Comparison of ENCODE assay signal across 15 cellular contexts in the genomic region with DNA sequence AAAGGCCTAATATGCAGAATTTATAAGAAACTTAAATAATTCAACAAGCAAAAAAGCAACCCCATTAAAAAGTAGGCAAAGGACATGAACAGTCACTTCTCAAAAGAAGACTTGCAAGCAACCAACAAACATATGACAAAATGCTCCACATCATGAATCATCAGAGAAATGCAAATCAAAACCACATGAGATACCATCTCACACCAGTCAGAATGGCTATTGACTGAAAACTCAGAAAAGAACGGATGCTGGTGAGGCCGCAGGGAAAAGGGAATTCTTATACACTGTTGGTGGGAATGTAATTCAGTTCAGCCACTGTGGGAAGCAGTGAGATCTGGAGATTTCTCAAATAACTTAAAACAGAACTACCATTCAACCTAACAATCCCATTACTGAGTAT.
A peak's percentile ranks its signal among the peaks of the same experiment; 100 is the strongest.
DNase-seq lines count a peak whose midpoint lies in the region; ATAC-seq and TF ChIP-seq lines count a peak whose summit lies in the region.
"Had no signal": no experiment of that assay in that cellular context is flagged by ENCODE, and none has a peak within 500 bp of the region (broad histone marks: within the 10 kb centered on the region; RNA-seq: fewer than 3 reads in every experiment).

No MANE protein-coding gene starts in this region.

- H4K20me1 ChIP-seq in smooth muscle cell (ENCODE audit: low read depth), result no peaks in the 10 kb centered on the region

- no peak overlapping the region for H3K27ac Mint-ChIP-seq in activated T-cell treated with anti-CD3 and anti-CD28 coated beads, Interleukin-2, amount 50 U/mL, for 72 hours
- H3K27ac Mint-ChIP-seq in nephron progenitor cell, result no peak overlapping the region
- H3K27ac Mint-ChIP-seq in CD8-positive, alpha-beta memory T cell, result peak overlapping the region in 1 of 8 donors; percentile 27

- no peaks in the 10 kb centered on the region for H3K36me3 ChIP-seq in smooth muscle cell (ENCODE audit: low read depth)
- H3K36me3 ChIP-seq in CD8-positive, alpha-beta memory T cell (ENCODE audit: insufficient read depth, low read length), result no peaks in the 10 kb centered on the region
- H3K36me3 ChIP-seq: ovary, upper lobe of left lung had no signal

- H3K9me3 Mint-ChIP-seq in activated T-cell treated with anti-CD3 and anti-CD28 coated beads, Interleukin-2, amount 50 U/mL, for 72 hours, result peaks cover 0 to 2% of the 10 kb centered on the region in 2 donors
- H3K9me3 Mint-ChIP-seq in nephron progenitor cell, result peaks cover 29% of the 10 kb centered on the region
- peaks cover 0 to 5% (median 0%) of the 10 kb centered on the region in 5 donors for H3K9me3 Mint-ChIP-seq in CD8-positive, alpha-beta memory T cell

- H3K4me2 ChIP-seq in smooth muscle cell, result peak overlapping the region; percentile 13

- 2% methylated on average over 2 of the region's 2 CpGs for WGBS in smooth muscle cell (ENCODE audit: low lambda C conversion rate)

- CTCF ChIA-PET in CD8-positive, alpha-beta memory T cell (lab: Charles Lee), result no interaction called here

- H3K27me3 ChIP-seq in smooth muscle cell (ENCODE audit: low read depth), result no peaks in the 10 kb centered on the region
- H3K27me3 ChIP-seq in CD8-positive, alpha-beta memory T cell (ENCODE audit: insufficient read depth, low read length, poor library complexity, severe bottlenecking), result no peaks in the 10 kb centered on the region
- H3K27me3 ChIP-seq: ovary, upper lobe of left lung had no signal

- H2AFZ ChIP-seq in smooth muscle cell (ENCODE audit: low read depth), result no peak overlapping the region

- peak; percentile 13 to 20 for DNase-seq in activated T-cell treated with anti-CD3 and anti-CD28 coated beads, Interleukin-2, amount 50 U/mL, for 72 hours
- no peak for DNase-seq in activated T-cell treated with anti-CD3 and anti-CD28 coated beads, Interleukin-2, amount 50 U/mL, for 48 hours
- DNase-seq in RPMI7951 (ENCODE audit: low read depth) (peak; percentile 90), smooth muscle cell (lab: John Stamatoyannopoulos, UW; ENCODE audit: unreplicated experiment) (no peak), nephron progenitor cell (no peak), DMS153 treated with DMSO at 0.1 percent for 48 hours (lab: John Stamatoyannopoulos, UW; ENCODE audit: unreplicated experiment) (no peak)
- peak; percentile 31 for DNase-seq in central memory CD4-positive, alpha-beta T cell
- DNase-seq in CD8-positive, alpha-beta memory T cell, result no peak
- DNase-seq: ACHN; activated effector memory CD4-positive, alpha-beta T cell treated with Interleukin-2 at 50 U/mL for 16 hours; DMS79 treated with DMSO at 0.1 percent for 48 hours; midbrain; NCI-H2171; ovary; upper lobe of left lung had no signal

- peak; percentile 82 to 87 for ATAC-seq in activated T-cell treated with anti-CD3 and anti-CD28 coated beads, Interleukin-2, amount 50 U/mL, for 72 hours (replicated peaks in 1 of 2)

- no peak overlapping the region for H3K9ac ChIP-seq in smooth muscle cell (ENCODE audit: low read depth)

- peak overlapping the region in 1 of 2 donors; percentile 7 for H3K4me3 Mint-ChIP-seq in activated T-cell treated with anti-CD3 and anti-CD28 coated beads, Interleukin-2, amount 50 U/mL, for 72 hours
- no peak overlapping the region for H3K4me3 Mint-ChIP-seq in nephron progenitor cell
- no peak overlapping the region for H3K4me3 Mint-ChIP-seq in CD8-positive, alpha-beta memory T cell

- H3K4me3 ChIP-seq in smooth muscle cell, result no peak overlapping the region
- H3K4me3 ChIP-seq in CD8-positive, alpha-beta memory T cell (ENCODE audit: low read length), result no peak overlapping the region
- H3K4me3 ChIP-seq: ovary, upper lobe of left lung had no signal

- POLR2A ChIA-PET in CD8-positive, alpha-beta memory T cell (lab: Charles Lee), result no interaction called here

- H3K4me1 Mint-ChIP-seq in activated T-cell treated with anti-CD3 and anti-CD28 coated beads, Interleukin-2, amount 50 U/mL, for 72 hours (ENCODE audit: low read depth), result peaks cover 17% of the 10 kb centered on the region
- peaks cover 13% of the 10 kb centered on the region for H3K4me1 Mint-ChIP-seq in nephron progenitor cell
- H3K4me1 Mint-ChIP-seq in CD8-positive, alpha-beta memory T cell, result peaks cover 4 to 14% (median 5%) of the 10 kb centered on the region in 3 donors

- H3K4me1 ChIP-seq in smooth muscle cell (ENCODE audit: low read depth), result peaks cover 16% of the 10 kb centered on the region
- H3K4me1 ChIP-seq in CD8-positive, alpha-beta memory T cell (ENCODE audit: insufficient read depth, low read length), result no peaks in the 10 kb centered on the region
- H3K4me1 ChIP-seq: upper lobe of left lung had no signal

- no peaks in the 10 kb centered on the region for H3K79me2 ChIP-seq in smooth muscle cell (ENCODE audit: low read depth)

- peak overlapping the region; percentile 52 for H3K27ac ChIP-seq in smooth muscle cell (ENCODE audit: low read depth)
- no peak overlapping the region for H3K27ac ChIP-seq in CD8-positive, alpha-beta memory T cell (ENCODE audit: low read depth, low read length)
- H3K27ac ChIP-seq: ovary, upper lobe of left lung had no signal

- peaks cover 0 to 7% of the 10 kb centered on the region in 2 donors for H3K36me3 Mint-ChIP-seq in activated T-cell treated with anti-CD3 and anti-CD28 coated beads, Interleukin-2, amount 50 U/mL, for 72 hours (ENCODE audit: insufficient read depth in 2 of 2)
- H3K36me3 Mint-ChIP-seq in nephron progenitor cell (ENCODE audit: low read depth), result no peaks in the 10 kb centered on the region
- H3K36me3 Mint-ChIP-seq in CD8-positive, alpha-beta memory T cell, result peaks cover 0 to 6% (median 0%) of the 10 kb centered on the region in 3 donors

- no peaks in the 10 kb centered on the region for H3K9me3 ChIP-seq in smooth muscle cell (replicated peaks; ENCODE audit: low read depth)
- no peaks in the 10 kb centered on the region for H3K9me3 ChIP-seq in CD8-positive, alpha-beta memory T cell (ENCODE audit: low read length)
- H3K9me3 ChIP-seq: ovary, upper lobe of left lung had no signal

- TF ChIP-seq CTCF in smooth muscle cell (IDR thresholded peaks at IDR 0.05; ENCODE audit: borderline replicate concordance, insufficient read depth, poor library complexity, severe bottlenecking), result no peak
- no peak for TF ChIP-seq CTCF in nephron progenitor cell (IDR thresholded peaks at IDR 0.05)

- H3F3A ChIP-seq in smooth muscle cell (ENCODE audit: low read depth), result peaks cover 5% of the 10 kb centered on the region

- H3K27me3 Mint-ChIP-seq in activated T-cell treated with anti-CD3 and anti-CD28 coated beads, Interleukin-2, amount 50 U/mL, for 72 hours (ENCODE audit: low read depth), result peaks cover 5% of the 10 kb centered on the region
- H3K27me3 Mint-ChIP-seq in nephron progenitor cell (ENCODE audit: low read depth, poor library complexity), result no peaks in the 10 kb centered on the region
- H3K27me3 Mint-ChIP-seq in CD8-positive, alpha-beta memory T cell, result peaks cover 0 to 17% of the 10 kb centered on the region in 2 donors

Comparison
In these comparisons a context has a peak if more than half of its experiments do, and no peak if none do; other contexts are left out.
1. DNase-seq: peak in activated T-cell treated with anti-CD3 and anti-CD28 coated beads, Interleukin-2, amount 50 U/mL, for 72 hours (2 of 2), RPMI7951 (single experiment) and central memory CD4-positive, alpha-beta T cell (single experiment); none in activated T-cell treated with anti-CD3 and anti-CD28 coated beads, Interleukin-2, amount 50 U/mL, for 48 hours (0 of 2), smooth muscle cell (single experiment), nephron progenitor cell (single experiment), CD8-positive, alpha-beta memory T cell (0 of 5) and DMS153 treated with DMSO at 0.1 percent for 48 hours (single experiment).